ENCODE assay signal across 28 cellular contexts in genomic region chr20:55584307-55584706, GRCh38.
"Had no signal": no experiment of that assay in that cellular context is flagged by ENCODE, and none has a peak within 500 bp of the region (broad histone marks: within the 10 kb centered on the region; RNA-seq: fewer than 3 reads in every experiment).

No MANE protein-coding gene starts in this region.

- H3K27ac ChIP-seq: colonic mucosa, coronary artery, dorsolateral prefrontal cortex, epithelial cell of prostate, esophagus muscularis mucosa, esophagus squamous epithelium, foreskin keratinocyte, gastrocnemius medialis, gastroesophageal sphincter, heart left ventricle, heart right ventricle had no signal

- H3K4me1 ChIP-seq: colonic mucosa, esophagus muscularis mucosa, esophagus squamous epithelium, gastrocnemius medialis, gastroesophageal sphincter, heart left ventricle, heart right ventricle had no signal

- H3K9me3 ChIP-seq: colonic mucosa, esophagus muscularis mucosa, esophagus squamous epithelium, gastrocnemius medialis, gastroesophageal sphincter, heart left ventricle had no signal

- H3K27me3 ChIP-seq: colonic mucosa, dorsolateral prefrontal cortex, esophagus muscularis mucosa, esophagus squamous epithelium, foreskin keratinocyte, gastrocnemius medialis, gastroesophageal sphincter, heart left ventricle, heart right ventricle had no signal

- ATAC-seq: effector memory CD8-positive, alpha-beta T cell; esophagus mucosa; foreskin keratinocyte; gastrocnemius medialis; gastroesophageal sphincter; heart left ventricle; heart right ventricle had no signal

- FAIRE-seq: colon, endometrium, endothelial cell of umbilical vein, frontal cortex had no signal

- H3K36me3 ChIP-seq: colonic mucosa, esophagus muscularis mucosa, esophagus squamous epithelium, gastrocnemius medialis, gastroesophageal sphincter, heart left ventricle, heart right ventricle had no signal

- DNase-seq: colonic mucosa; cortex of kidney; dermis blood vessel endothelial cell; dorsolateral prefrontal cortex; effector CD4-positive, alpha-beta T cell; effector CD8-positive, alpha-beta T cell; effector memory CD4-positive, alpha-beta T cell; effector memory CD8-positive, alpha-beta T cell; endodermal cell; erythroblast; esophagus squamous epithelium; foreskin fibroblast; foreskin keratinocyte; foreskin melanocyte; gastrocnemius medialis; glutamatergic neuron; head of caudate nucleus; heart left ventricle; heart right ventricle had no signal

- H3K4me3 ChIP-seq: colonic mucosa, coronary artery, dorsolateral prefrontal cortex, esophagus muscularis mucosa, esophagus squamous epithelium, gastrocnemius medialis, gastroesophageal sphincter, heart left ventricle, heart right ventricle had no signal
